Comparison of ENCODE assay signal across 12 cellular contexts in the genomic region with DNA sequence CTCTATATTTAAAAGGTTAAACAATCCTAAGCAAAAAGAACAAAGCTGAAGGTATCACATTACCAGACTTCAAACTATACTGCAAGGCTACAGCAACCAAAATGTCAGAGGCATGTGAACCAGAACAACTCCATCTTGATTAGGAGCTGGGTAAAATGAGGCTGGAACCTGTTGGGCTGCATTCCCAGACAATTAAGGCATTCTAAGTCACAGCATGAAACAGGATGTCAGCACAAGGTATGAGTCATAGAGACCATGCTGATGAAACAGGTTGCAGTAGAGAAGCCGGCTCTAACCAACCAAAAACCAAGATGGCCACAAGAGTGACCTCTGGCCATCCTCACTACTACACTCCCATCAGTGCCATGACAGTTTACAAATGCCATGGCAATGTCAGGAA.
A peak's percentile ranks its signal among the peaks of the same experiment; 100 is the strongest.
DNase-seq lines count a peak whose midpoint lies in the region; ATAC-seq, FAIRE-seq and TF ChIP-seq lines count a peak whose summit lies in the region.
"Had no signal": no experiment of that assay in that cellular context is flagged by ENCODE, and none has a peak within 500 bp of the region (broad histone marks: within the 10 kb centered on the region; RNA-seq: fewer than 3 reads in every experiment).

No MANE protein-coding gene starts in this region.

- no peak for FAIRE-seq in astrocyte (lab: Jason Lieb, UNC)

- H4K20me1 ChIP-seq in astrocyte (ENCODE audit: insufficient read depth, low read length): no peaks in the 10 kb centered on the region

- H3K36me3 Mint-ChIP-seq in astrocyte (ENCODE audit: low read depth, unreplicated experiment): no peaks in the 10 kb centered on the region
- no peaks in the 10 kb centered on the region for H3K36me3 Mint-ChIP-seq in activated T-helper 1 cell treated with anti-CD3 and anti-CD28 coated beads, Interleukin-12 subunit alpha, Interleukin-12 subunit beta, Interleukin-2, Interleukin-4 antibody, amounts not matched to agents 30 ng/mL and 10 ng/mL and 1 ng/mL, durations not matched to agents 14 hours and 24 hours and 36 hours (ENCODE audit: low read depth)

- TF ChIP-seq CTCF in astrocyte (IDR thresholded peaks at IDR 0.05; ENCODE audit: insufficient read depth, low read depth, low read length): no peak

- H3K36me3 ChIP-seq in astrocyte (ENCODE audit: insufficient read depth, low read length): no peaks in the 10 kb centered on the region
- H3K36me3 ChIP-seq: colonic mucosa had no signal

- no peaks in the 10 kb centered on the region for H3K27me3 ChIP-seq in astrocyte (ENCODE audit: insufficient read depth, low read length)
- H3K27me3 ChIP-seq: colonic mucosa had no signal

- H3K79me2 ChIP-seq in astrocyte (ENCODE audit: insufficient read depth, low read length): no peaks in the 10 kb centered on the region

- no peak overlapping the region for H3K4me3 ChIP-seq in astrocyte (ENCODE audit: insufficient read depth, low read depth, low read length)
- H3K4me3 ChIP-seq: colonic mucosa, skin epidermis had no signal

- TF ChIP-seq EP300 in Ishikawa (IDR thresholded peaks at IDR 0.05; ENCODE audit: borderline replicate concordance): peak; percentile 89

- peak overlapping the region; percentile 18 for H3K27ac ChIP-seq in astrocyte (ENCODE audit: low read depth, low read length)
- H3K27ac ChIP-seq: colonic mucosa, skin epidermis had no signal

- no peaks in the 10 kb centered on the region for H3K27me3 Mint-ChIP-seq in astrocyte (ENCODE audit: low read depth, unreplicated experiment)
- no peaks in the 10 kb centered on the region for H3K27me3 Mint-ChIP-seq in activated T-helper 1 cell treated with anti-CD3 and anti-CD28 coated beads, Interleukin-12 subunit alpha, Interleukin-12 subunit beta, Interleukin-2, Interleukin-4 antibody, amounts not matched to agents 30 ng/mL and 10 ng/mL and 1 ng/mL, durations not matched to agents 14 hours and 24 hours and 36 hours (ENCODE audit: insufficient read depth)

- H3K9ac ChIP-seq in astrocyte (ENCODE audit: low read length): no peak overlapping the region

- ATAC-seq in HG02970 (IDR thresholded peaks at IDR 0.05; ENCODE audit: low FRiP score, unreplicated experiment): no peak

- no peak overlapping the region for H3K4me2 ChIP-seq in astrocyte (ENCODE audit: low read length)

- peaks cover 2% of the 10 kb centered on the region for H3K9me3 Mint-ChIP-seq in astrocyte (ENCODE audit: unreplicated experiment)
- no peaks in the 10 kb centered on the region for H3K9me3 Mint-ChIP-seq in activated T-helper 1 cell treated with anti-CD3 and anti-CD28 coated beads, Interleukin-12 subunit alpha, Interleukin-12 subunit beta, Interleukin-2, Interleukin-4 antibody, amounts not matched to agents 30 ng/mL and 10 ng/mL and 1 ng/mL, durations not matched to agents 14 hours and 24 hours and 36 hours

- H3K27ac Mint-ChIP-seq in astrocyte (ENCODE audit: unreplicated experiment): peak overlapping the region; percentile 98
- no peak overlapping the region for H3K27ac Mint-ChIP-seq in activated T-helper 1 cell treated with anti-CD3 and anti-CD28 coated beads, Interleukin-12 subunit alpha, Interleukin-12 subunit beta, Interleukin-2, Interleukin-4 antibody, amounts not matched to agents 30 ng/mL and 10 ng/mL and 1 ng/mL, durations not matched to agents 14 hours and 24 hours and 36 hours

- intact Hi-C loops in activated T-helper 1 cell treated with anti-CD3 and anti-CD28 coated beads, Interleukin-12 subunit alpha, Interleukin-12 subunit beta, Interleukin-2, Interleukin-4 antibody, amounts not matched to agents 30 ng/mL and 10 ng/mL and 1 ng/mL, durations not matched to agents 14 hours and 24 hours and 36 hours (cut with micrococcal nuclease): no loop called here

- no peak; the same call in 1 of the 2 replicates for TF ChIP-seq RAD21 in Ishikawa (IDR thresholded peaks at IDR 0.05; ENCODE audit: low read depth)

- H3K9me3 ChIP-seq in astrocyte (ENCODE audit: insufficient read depth, low read depth, low read length): no peaks in the 10 kb centered on the region
- H3K9me3 ChIP-seq: colonic mucosa had no signal

- H3K4me1 ChIP-seq in astrocyte (ENCODE audit: insufficient read depth, low read length): no peaks in the 10 kb centered on the region
- H3K4me1 ChIP-seq: colonic mucosa had no signal

- H2AFZ ChIP-seq in astrocyte (ENCODE audit: low read depth, low read length): no peak overlapping the region

- H3K4me1 Mint-ChIP-seq in astrocyte (ENCODE audit: low read depth, unreplicated experiment): peaks cover 23% of the 10 kb centered on the region
- no peaks in the 10 kb centered on the region for H3K4me1 Mint-ChIP-seq in activated T-helper 1 cell treated with anti-CD3 and anti-CD28 coated beads, Interleukin-12 subunit alpha, Interleukin-12 subunit beta, Interleukin-2, Interleukin-4 antibody, amounts not matched to agents 30 ng/mL and 10 ng/mL and 1 ng/mL, durations not matched to agents 14 hours and 24 hours and 36 hours (ENCODE audit: low read depth)

- DNase-seq in DMS53 treated with DMSO at 0.1 percent for 48 hours (lab: John Stamatoyannopoulos, UW; ENCODE audit: unreplicated experiment): peak; percentile 82
- DNase-seq in astrocyte (ENCODE audit: low read depth): peak; percentile 90
- peak; percentile 73 for DNase-seq in kidney glomerular epithelial cell (lab: John Stamatoyannopoulos, UW)
- no peak for DNase-seq in middle frontal gyrus (ENCODE audit: extremely low spot score, low spot score)
- DNase-seq in KG1 (lab: John Stamatoyannopoulos, UW): no peak
- DNase-seq in activated T-helper 1 cell treated with anti-CD3 and anti-CD28 coated beads, Interleukin-12 subunit alpha, Interleukin-12 subunit beta, Interleukin-2, Interleukin-4 antibody, amounts not matched to agents 30 ng/mL and 10 ng/mL and 1 ng/mL, durations not matched to agents 14 hours and 24 hours and 36 hours (ENCODE audit: low spot score): no peak
- DNase-seq: activated CD4-positive, CD25-positive, alpha-beta regulatory T cell; colonic mucosa; head of caudate nucleus had no signal

- no peak overlapping the region for H3K4me3 Mint-ChIP-seq in astrocyte (ENCODE audit: unreplicated experiment)
- no peak overlapping the region for H3K4me3 Mint-ChIP-seq in activated T-helper 1 cell treated with anti-CD3 and anti-CD28 coated beads, Interleukin-12 subunit alpha, Interleukin-12 subunit beta, Interleukin-2, Interleukin-4 antibody, amounts not matched to agents 30 ng/mL and 10 ng/mL and 1 ng/mL, durations not matched to agents 14 hours and 24 hours and 36 hours

TF ChIP-seq in Ishikawa, 13 proteins besides CTCF, POLR2A, EP300 and RAD21:
- TF ChIP-seq CREB1 (IDR thresholded peaks at IDR 0.05; ENCODE audit: low read depth): no peak
- TF ChIP-seq YY1 (IDR thresholded peaks at IDR 0.05; ENCODE audit: low read depth): peak; percentile 85
- no peak for TF ChIP-seq TAF1 (IDR thresholded peaks at IDR 0.05; ENCODE audit: low read depth)
- TF ChIP-seq FOXM1 (IDR thresholded peaks at IDR 0.05; ENCODE audit: borderline replicate concordance, low read depth): peak; percentile 74; the same call in 1 of the 2 replicates
- TF ChIP-seq ZBTB7A (IDR thresholded peaks at IDR 0.05; ENCODE audit: low read depth): no peak
- TF ChIP-seq EGR1 (IDR thresholded peaks at IDR 0.05): no peak
- TF ChIP-seq TCF12 (IDR thresholded peaks at IDR 0.05; ENCODE audit: low read depth): peak; percentile 91
- TF ChIP-seq, protein P1, sequence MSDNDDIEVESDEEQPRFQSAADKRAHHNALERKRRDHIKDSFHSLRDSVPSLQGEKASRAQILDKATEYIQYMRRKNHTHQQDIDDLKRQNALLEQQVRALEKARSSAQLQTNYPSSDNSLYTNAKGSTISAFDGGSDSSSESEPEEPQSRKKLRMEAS (IDR thresholded peaks at IDR 0.05): peak; percentile 83
- TF ChIP-seq NFIC (IDR thresholded peaks at IDR 0.05): 0 out of 2 replicates have a peak, but pooled peaks have one; percentile 44
- TF ChIP-seq REST (IDR thresholded peaks at IDR 0.05; ENCODE audit: low read depth): no peak
- peak; percentile 64 for TF ChIP-seq CEBPB (IDR thresholded peaks at IDR 0.05)
- peak; percentile 94 for TF ChIP-seq TEAD4 (IDR thresholded peaks at IDR 0.05)
- TF ChIP-seq USF1 (IDR thresholded peaks at IDR 0.05): no peak
TF ChIP-seq in Ishikawa: peak in this region for 7.

Comparison
In these comparisons a context has a peak if more than half of its experiments do, and no peak if none do; other contexts are left out.
1. DNase-seq: peak in DMS53 treated with DMSO at 0.1 percent for 48 hours (single experiment), astrocyte (single experiment) and kidney glomerular epithelial cell (single experiment); none in middle frontal gyrus (single experiment), KG1 (single experiment) and activated T-helper 1 cell treated with anti-CD3 and anti-CD28 coated beads, Interleukin-12 subunit alpha, Interleukin-12 subunit beta, Interleukin-2, Interleukin-4 antibody, amounts not matched to agents 30 ng/mL and 10 ng/mL and 1 ng/mL, durations not matched to agents 14 hours and 24 hours and 36 hours (single experiment).